Comparison of ENCODE assay signal across 8 cellular contexts in the genomic region with DNA sequence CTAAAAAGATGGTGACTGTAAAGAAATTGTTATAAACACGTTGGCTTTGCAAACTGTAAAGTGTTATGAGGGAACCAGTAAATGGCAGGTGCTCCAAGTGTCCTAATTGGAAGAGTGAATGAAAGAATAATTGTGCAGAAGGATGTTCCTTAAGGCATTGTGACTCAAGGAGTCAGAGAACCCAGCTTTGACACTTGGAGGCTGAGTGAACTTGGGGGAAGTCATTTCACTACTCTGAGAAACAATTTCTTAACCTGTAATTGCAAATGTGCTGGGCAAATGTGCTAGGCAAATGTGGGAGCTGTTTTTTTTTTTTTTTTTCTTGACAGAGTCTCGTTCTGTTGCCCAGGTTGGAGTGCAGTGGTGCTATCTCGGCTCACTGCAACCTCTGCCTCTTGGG.
"Had no signal": no experiment of that assay in that cellular context is flagged by ENCODE, and none has a peak within 500 bp of the region (broad histone marks: within the 10 kb centered on the region; RNA-seq: fewer than 3 reads in every experiment).

No MANE protein-coding gene starts in this region.

- H3K4me3 Mint-ChIP-seq: brain had no signal

- H3K9me3 Mint-ChIP-seq: activated T-helper 2 cell treated with anti-CD3 and anti-CD28 coated beads, Interferon-gamma antibody, Interleukin-2, Interleukin-4, amounts not matched to agents 10 μg/mL and 5 μg/mL and 100 μg/mL, durations not matched to agents 14 hours and 24 hours and 36 hours; brain had no signal

- H3K27ac Mint-ChIP-seq: activated T-helper 2 cell treated with anti-CD3 and anti-CD28 coated beads, Interferon-gamma antibody, Interleukin-2, Interleukin-4, amounts not matched to agents 10 μg/mL and 5 μg/mL and 100 μg/mL, durations not matched to agents 14 hours and 24 hours and 36 hours had no signal

- H3K9me3 ChIP-seq: colonic mucosa, esophagus muscularis mucosa, pancreas, sigmoid colon, spleen, thyroid gland had no signal

- H3K36me3 Mint-ChIP-seq: brain had no signal

- H3K27ac ChIP-seq: colonic mucosa, esophagus muscularis mucosa, pancreas, spleen, thyroid gland had no signal

- H3K36me3 ChIP-seq: colonic mucosa, esophagus muscularis mucosa, pancreas, sigmoid colon, spleen, thyroid gland had no signal

- H3K4me3 ChIP-seq: colonic mucosa, esophagus muscularis mucosa, pancreas, sigmoid colon, spleen, thyroid gland had no signal
